Comparison of ENCODE assay signal across 10 cellular contexts in genomic region chr10:42952358-42952757, GRCh38.
DNase-seq lines count a peak whose midpoint lies in the region; ATAC-seq and TF ChIP-seq lines count a peak whose summit lies in the region.
"Had no signal": no experiment of that assay in that cellular context is flagged by ENCODE, and none has a peak within 500 bp of the region (broad histone marks: within the 10 kb centered on the region; RNA-seq: fewer than 3 reads in every experiment).

No MANE protein-coding gene starts in this region.

- peaks cover 26% of the 10 kb centered on the region for H3K27me3 Mint-ChIP-seq in neural crest cell (ENCODE audit: low read depth)

- ATAC-seq in GM19455 (IDR thresholded peaks at IDR 0.05; ENCODE audit: unreplicated experiment), result no peak

- no peaks in the 10 kb centered on the region for H3K9me3 Mint-ChIP-seq in neural crest cell
- H3K9me3 Mint-ChIP-seq: stimulated activated effector memory CD8-positive, alpha-beta T cell treated with anti-CD3 and anti-CD28 coated beads, Interleukin-12 subunit alpha, Interleukin-12 subunit beta, amount 100 ng/mL, for 72 hours had no signal

- no peak overlapping the region for H3K4me3 ChIP-seq in fibroblast of villous mesenchyme (ENCODE audit: low read depth, low read length)

- H3K36me3 Mint-ChIP-seq in neural crest cell (ENCODE audit: low read depth), result no peaks in the 10 kb centered on the region
- H3K36me3 Mint-ChIP-seq: stimulated activated effector memory CD8-positive, alpha-beta T cell treated with anti-CD3 and anti-CD28 coated beads, Interleukin-12 subunit alpha, Interleukin-12 subunit beta, amount 100 ng/mL, for 72 hours had no signal

- TF ChIP-seq CTCF in fibroblast of villous mesenchyme (IDR thresholded peaks at IDR 0.05; ENCODE audit: insufficient read depth, low read depth, low read length) (no peak), neural crest cell (conservative IDR thresholded peaks at IDR 0.05) (no peak)

- no peak overlapping the region for H3K27ac Mint-ChIP-seq in neural crest cell (ENCODE audit: unreplicated experiment)
- H3K27ac Mint-ChIP-seq: stimulated activated effector memory CD8-positive, alpha-beta T cell treated with anti-CD3 and anti-CD28 coated beads, Interleukin-12 subunit alpha, Interleukin-12 subunit beta, amount 100 ng/mL, for 72 hours had no signal

- H3K4me1 Mint-ChIP-seq in neural crest cell, result peaks cover 13% of the 10 kb centered on the region
- H3K4me1 Mint-ChIP-seq: stimulated activated effector memory CD8-positive, alpha-beta T cell treated with anti-CD3 and anti-CD28 coated beads, Interleukin-12 subunit alpha, Interleukin-12 subunit beta, amount 100 ng/mL, for 72 hours had no signal

- peak overlapping the region; percentile 67 for H3K4me3 Mint-ChIP-seq in neural crest cell
- H3K4me3 Mint-ChIP-seq: stimulated activated effector memory CD8-positive, alpha-beta T cell treated with anti-CD3 and anti-CD28 coated beads, Interleukin-12 subunit alpha, Interleukin-12 subunit beta, amount 100 ng/mL, for 72 hours had no signal

- DNase-seq in DMS53 treated with DMSO at 0.1 percent for 48 hours (lab: John Stamatoyannopoulos, UW; ENCODE audit: unreplicated experiment) (peak; percentile 81), NCI-H510A treated with DMSO at 0.1 percent for 48 hours (lab: John Stamatoyannopoulos, UW) (peak; percentile 60), fibroblast of villous mesenchyme (ENCODE audit: low read depth) (peak; percentile 8), neural crest cell (ENCODE audit: low read depth, low spot score) (peak; percentile 53), 8988T (no peak)
- DNase-seq in activated CD4-positive, CD25-positive, alpha-beta regulatory T cell (lab: John Stamatoyannopoulos, UW), result no peak
- no peak for DNase-seq in stimulated activated CD4-positive, alpha-beta T cell treated with anti-CD3 and anti-CD28 coated beads, Interleukin-4, amount 100 ng/mL, for 1 hour
- DNase-seq: MM.1S had no signal

Comparison
In these comparisons a context has a peak if more than half of its experiments do, and no peak if none do; other contexts are left out.
1. DNase-seq: peak in DMS53 treated with DMSO at 0.1 percent for 48 hours (single experiment), NCI-H510A treated with DMSO at 0.1 percent for 48 hours (single experiment), fibroblast of villous mesenchyme (single experiment) and neural crest cell (single experiment); none in activated CD4-positive, CD25-positive, alpha-beta regulatory T cell (0 of 4), 8988T (single experiment) and stimulated activated CD4-positive, alpha-beta T cell treated with anti-CD3 and anti-CD28 coated beads, Interleukin-4, amount 100 ng/mL, for 1 hour (single experiment).